Comparison of ENCODE assay signal across 2 cellular contexts in genomic region chr16:821751-822150, GRCh38.
TF ChIP-seq lines count a peak whose summit lies in the region.

No MANE protein-coding gene starts in this region.

TF ChIP-seq in GM23338, 12 proteins besides CTCF, POLR2A, EP300 and RAD21:
- TF ChIP-seq EZH2phosphoT487 (IDR thresholded peaks at IDR 0.05; ENCODE audit: unreplicated experiment): no peak
- no peak for TF ChIP-seq POLR2AphosphoS5 (IDR thresholded peaks at IDR 0.05; ENCODE audit: low read depth)
- no peak for TF ChIP-seq CREB1 (CRISPR knock-in tag; IDR thresholded peaks at IDR 0.05; ENCODE audit: low read depth)
- TF ChIP-seq, protein P1, sequence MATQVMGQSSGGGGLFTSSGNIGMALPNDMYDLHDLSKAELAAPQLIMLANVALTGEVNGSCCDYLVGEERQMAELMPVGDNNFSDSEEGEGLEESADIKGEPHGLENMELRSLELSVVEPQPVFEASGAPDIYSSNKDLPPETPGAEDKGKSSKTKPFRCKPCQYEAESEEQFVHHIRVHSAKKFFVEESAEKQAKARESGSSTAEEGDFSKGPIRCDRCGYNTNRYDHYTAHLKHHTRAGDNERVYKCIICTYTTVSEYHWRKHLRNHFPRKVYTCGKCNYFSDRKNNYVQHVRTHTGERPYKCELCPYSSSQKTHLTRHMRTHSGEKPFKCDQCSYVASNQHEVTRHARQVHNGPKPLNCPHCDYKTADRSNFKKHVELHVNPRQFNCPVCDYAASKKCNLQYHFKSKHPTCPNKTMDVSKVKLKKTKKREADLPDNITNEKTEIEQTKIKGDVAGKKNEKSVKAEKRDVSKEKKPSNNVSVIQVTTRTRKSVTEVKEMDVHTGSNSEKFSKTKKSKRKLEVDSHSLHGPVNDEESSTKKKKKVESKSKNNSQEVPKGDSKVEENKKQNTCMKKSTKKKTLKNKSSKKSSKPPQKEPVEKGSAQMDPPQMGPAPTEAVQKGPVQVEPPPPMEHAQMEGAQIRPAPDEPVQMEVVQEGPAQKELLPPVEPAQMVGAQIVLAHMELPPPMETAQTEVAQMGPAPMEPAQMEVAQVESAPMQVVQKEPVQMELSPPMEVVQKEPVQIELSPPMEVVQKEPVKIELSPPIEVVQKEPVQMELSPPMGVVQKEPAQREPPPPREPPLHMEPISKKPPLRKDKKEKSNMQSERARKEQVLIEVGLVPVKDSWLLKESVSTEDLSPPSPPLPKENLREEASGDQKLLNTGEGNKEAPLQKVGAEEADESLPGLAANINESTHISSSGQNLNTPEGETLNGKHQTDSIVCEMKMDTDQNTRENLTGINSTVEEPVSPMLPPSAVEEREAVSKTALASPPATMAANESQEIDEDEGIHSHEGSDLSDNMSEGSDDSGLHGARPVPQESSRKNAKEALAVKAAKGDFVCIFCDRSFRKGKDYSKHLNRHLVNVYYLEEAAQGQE (IDR thresholded peaks at IDR 0.05; ENCODE audit: unreplicated experiment): no peak
- TF ChIP-seq NANOG (IDR thresholded peaks at IDR 0.05; ENCODE audit: borderline replicate concordance): no peak
- TF ChIP-seq, protein P2, sequence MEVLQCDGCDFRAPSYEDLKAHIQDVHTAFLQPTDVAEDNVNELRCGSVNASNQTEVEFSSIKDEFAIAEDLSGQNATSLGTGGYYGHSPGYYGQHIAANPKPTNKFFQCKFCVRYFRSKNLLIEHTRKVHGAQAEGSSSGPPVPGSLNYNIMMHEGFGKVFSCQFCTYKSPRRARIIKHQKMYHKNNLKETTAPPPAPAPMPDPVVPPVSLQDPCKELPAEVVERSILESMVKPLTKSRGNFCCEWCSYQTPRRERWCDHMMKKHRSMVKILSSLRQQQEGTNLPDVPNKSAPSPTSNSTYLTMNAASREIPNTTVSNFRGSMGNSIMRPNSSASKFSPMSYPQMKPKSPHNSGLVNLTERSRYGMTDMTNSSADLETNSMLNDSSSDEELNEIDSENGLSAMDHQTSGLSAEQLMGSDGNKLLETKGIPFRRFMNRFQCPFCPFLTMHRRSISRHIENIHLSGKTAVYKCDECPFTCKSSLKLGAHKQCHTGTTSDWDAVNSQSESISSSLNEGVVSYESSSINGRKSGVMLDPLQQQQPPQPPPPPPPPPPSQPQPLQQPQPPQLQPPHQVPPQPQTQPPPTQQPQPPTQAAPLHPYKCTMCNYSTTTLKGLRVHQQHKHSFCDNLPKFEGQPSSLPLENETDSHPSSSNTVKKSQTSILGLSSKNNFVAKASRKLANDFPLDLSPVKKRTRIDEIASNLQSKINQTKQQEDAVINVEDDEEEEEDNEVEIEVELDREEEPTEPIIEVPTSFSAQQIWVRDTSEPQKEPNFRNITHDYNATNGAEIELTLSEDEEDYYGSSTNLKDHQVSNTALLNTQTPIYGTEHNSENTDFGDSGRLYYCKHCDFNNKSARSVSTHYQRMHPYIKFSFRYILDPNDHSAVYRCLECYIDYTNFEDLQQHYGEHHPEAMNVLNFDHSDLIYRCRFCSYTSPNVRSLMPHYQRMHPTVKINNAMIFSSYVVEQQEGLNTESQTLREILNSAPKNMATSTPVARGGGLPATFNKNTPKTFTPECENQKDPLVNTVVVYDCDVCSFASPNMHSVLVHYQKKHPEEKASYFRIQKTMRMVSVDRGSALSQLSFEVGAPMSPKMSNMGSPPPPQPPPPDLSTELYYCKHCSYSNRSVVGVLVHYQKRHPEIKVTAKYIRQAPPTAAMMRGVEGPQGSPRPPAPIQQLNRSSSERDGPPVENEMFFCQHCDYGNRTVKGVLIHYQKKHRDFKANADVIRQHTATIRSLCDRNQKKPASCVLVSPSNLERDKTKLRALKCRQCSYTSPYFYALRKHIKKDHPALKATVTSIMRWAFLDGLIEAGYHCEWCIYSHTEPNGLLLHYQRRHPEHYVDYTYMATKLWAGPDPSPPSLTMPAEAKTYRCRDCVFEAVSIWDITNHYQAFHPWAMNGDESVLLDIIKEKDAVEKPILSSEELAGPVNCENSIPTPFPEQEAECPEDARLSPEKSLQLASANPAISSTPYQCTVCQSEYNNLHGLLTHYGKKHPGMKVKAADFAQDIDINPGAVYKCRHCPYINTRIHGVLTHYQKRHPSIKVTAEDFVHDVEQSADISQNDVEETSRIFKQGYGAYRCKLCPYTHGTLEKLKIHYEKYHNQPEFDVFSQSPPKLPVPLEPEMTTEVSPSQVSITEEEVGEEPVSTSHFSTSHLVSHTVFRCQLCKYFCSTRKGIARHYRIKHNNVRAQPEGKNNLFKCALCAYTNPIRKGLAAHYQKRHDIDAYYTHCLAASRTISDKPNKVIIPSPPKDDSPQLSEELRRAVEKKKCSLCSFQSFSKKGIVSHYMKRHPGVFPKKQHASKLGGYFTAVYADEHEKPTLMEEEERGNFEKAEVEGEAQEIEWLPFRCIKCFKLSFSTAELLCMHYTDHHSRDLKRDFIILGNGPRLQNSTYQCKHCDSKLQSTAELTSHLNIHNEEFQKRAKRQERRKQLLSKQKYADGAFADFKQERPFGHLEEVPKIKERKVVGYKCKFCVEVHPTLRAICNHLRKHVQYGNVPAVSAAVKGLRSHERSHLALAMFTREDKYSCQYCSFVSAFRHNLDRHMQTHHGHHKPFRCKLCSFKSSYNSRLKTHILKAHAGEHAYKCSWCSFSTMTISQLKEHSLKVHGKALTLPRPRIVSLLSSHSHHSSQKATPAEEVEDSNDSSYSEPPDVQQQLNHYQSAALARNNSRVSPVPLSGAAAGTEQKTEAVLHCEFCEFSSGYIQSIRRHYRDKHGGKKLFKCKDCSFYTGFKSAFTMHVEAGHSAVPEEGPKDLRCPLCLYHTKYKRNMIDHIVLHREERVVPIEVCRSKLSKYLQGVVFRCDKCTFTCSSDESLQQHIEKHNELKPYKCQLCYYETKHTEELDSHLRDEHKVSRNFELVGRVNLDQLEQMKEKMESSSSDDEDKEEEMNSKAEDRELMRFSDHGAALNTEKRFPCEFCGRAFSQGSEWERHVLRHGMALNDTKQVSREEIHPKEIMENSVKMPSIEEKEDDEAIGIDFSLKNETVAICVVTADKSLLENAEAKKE (CRISPR knock-in tag; IDR thresholded peaks at IDR 0.05): no peak
- TF ChIP-seq EZH2 (IDR thresholded peaks at IDR 0.05; ENCODE audit: low read depth, unreplicated experiment): no peak
- no peak for TF ChIP-seq STAT1 (IDR thresholded peaks at IDR 0.05; ENCODE audit: unreplicated experiment)

TF ChIP-seq in K562, 482 proteins besides CTCF, POLR2A, EP300 and RAD21:
- TF ChIP-seq ZNF696 (CRISPR knock-in tag; conservative IDR thresholded peaks at IDR 0.05): no peak
- TF ChIP-seq GTF2A2 (tag; IDR thresholded peaks at IDR 0.05): no peak
- TF ChIP-seq, protein P3, sequence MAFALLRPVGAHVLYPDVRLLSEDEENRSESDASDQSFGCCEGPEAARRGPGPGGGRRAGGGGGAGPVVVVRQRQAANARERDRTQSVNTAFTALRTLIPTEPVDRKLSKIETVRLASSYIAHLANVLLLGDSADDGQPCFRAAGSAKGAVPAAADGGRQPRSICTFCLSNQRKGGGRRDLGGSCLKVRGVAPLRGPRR (CRISPR knock-in tag; IDR thresholded peaks at IDR 0.05): no peak
- TF ChIP-seq CREB3L1 (IDR thresholded peaks at IDR 0.05; ENCODE audit: borderline replicate concordance, low read depth): no peak
- no peak for TF ChIP-seq E2F3 (CRISPR knock-in tag; IDR thresholded peaks at IDR 0.05)
- TF ChIP-seq, protein P4, sequence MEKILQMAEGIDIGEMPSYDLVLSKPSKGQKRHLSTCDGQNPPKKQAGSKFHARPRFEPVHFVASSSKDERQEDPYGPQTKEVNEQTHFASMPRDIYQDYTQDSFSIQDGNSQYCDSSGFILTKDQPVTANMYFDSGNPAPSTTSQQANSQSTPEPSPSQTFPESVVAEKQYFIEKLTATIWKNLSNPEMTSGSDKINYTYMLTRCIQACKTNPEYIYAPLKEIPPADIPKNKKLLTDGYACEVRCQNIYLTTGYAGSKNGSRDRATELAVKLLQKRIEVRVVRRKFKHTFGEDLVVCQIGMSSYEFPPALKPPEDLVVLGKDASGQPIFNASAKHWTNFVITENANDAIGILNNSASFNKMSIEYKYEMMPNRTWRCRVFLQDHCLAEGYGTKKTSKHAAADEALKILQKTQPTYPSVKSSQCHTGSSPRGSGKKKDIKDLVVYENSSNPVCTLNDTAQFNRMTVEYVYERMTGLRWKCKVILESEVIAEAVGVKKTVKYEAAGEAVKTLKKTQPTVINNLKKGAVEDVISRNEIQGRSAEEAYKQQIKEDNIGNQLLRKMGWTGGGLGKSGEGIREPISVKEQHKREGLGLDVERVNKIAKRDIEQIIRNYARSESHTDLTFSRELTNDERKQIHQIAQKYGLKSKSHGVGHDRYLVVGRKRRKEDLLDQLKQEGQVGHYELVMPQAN (IDR thresholded peaks at IDR 0.05; ENCODE audit: borderline replicate concordance): no peak
- TF ChIP-seq, protein P5, sequence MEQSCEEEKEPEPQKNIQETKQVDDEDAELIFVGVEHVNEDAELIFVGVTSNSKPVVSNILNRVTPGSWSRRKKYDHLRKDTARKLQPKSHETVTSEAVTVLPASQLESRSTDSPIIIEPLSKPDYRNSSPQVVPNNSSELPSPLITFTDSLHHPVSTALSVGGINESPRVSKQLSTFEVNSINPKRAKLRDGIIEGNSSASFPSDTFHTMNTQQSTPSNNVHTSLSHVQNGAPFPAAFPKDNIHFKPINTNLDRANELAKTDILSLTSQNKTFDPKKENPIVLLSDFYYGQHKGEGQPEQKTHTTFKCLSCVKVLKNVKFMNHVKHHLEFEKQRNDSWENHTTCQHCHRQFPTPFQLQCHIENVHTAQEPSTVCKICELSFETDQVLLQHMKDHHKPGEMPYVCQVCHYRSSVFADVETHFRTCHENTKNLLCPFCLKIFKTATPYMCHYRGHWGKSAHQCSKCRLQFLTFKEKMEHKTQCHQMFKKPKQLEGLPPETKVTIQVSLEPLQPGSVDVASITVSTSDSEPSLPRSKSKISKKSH (CRISPR knock-in tag; IDR thresholded peaks at IDR 0.05): no peak
- TF ChIP-seq ETV6 (IDR thresholded peaks at IDR 0.05; ENCODE audit: borderline replicate concordance in 1 of 2, low read depth in 2 of 2, low read length in 1 of 2): no peak
- TF ChIP-seq ETV6 (CRISPR knock-in tag; IDR thresholded peaks at IDR 0.05; ENCODE audit: borderline replicate concordance): no peak
- TF ChIP-seq SIN3B (IDR thresholded peaks at IDR 0.05; ENCODE audit: low read depth): no peak
- TF ChIP-seq PCBP1 (IDR thresholded peaks at IDR 0.05; ENCODE audit: low read depth, low read length, poor library complexity, severe bottlenecking): no peak
